27 cellular contexts compared by ENCODE assay signal in the genomic region with DNA sequence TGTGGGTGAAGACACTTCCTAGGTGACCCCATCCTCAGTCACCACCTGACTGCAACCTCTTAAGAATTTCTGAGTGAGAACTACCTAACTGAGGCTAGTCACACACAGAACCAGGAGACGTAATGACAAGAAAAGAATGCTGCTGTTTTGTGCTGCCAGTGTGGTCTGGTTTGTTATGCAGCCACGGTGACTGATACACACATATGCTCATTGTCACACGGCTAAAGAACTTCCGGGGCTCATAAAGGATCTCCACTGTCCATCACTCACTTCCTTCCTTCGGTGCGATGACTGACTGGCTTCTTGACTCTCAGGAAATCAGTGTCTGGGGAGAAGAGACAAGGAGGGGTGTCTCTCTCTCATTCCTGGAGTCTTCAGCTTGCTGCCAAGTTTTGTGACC.
"Had no signal": no experiment of that assay in that cellular context is flagged by ENCODE, and none has a peak within 500 bp of the region (broad histone marks: within the 10 kb centered on the region; RNA-seq: fewer than 3 reads in every experiment).

No MANE protein-coding gene starts in this region.

- H3K4me1 ChIP-seq: left lung, lower lobe of right lung had no signal

- H3K27me3 ChIP-seq: esophagus squamous epithelium, gastrocnemius medialis, heart right ventricle, left lung had no signal

- H3K4me1 Mint-ChIP-seq: mesothelial cell of epicardium, naive B cell had no signal

- DNase-seq: dermis blood vessel endothelial cell; dorsolateral prefrontal cortex; effector CD4-positive, alpha-beta T cell; effector memory CD4-positive, alpha-beta T cell; erythroblast; esophagus squamous epithelium; foreskin fibroblast; foreskin melanocyte; gastrocnemius medialis; glutamatergic neuron; head of caudate nucleus; heart right ventricle; hippocampal formation; left cardiac atrium; left lung; left ventricle myocardium superior; lower lobe of right lung; mesenchymal stem cell; mucosa of descending colon; naive B cell had no signal

- H3K4me3 ChIP-seq: coronary artery, dorsolateral prefrontal cortex, esophagus squamous epithelium, gastrocnemius medialis, heart right ventricle, left lung, lower lobe of right lung, mucosa of descending colon had no signal

- H3K27ac Mint-ChIP-seq: mesothelial cell of epicardium, naive B cell had no signal

- H3K4me3 Mint-ChIP-seq: mesothelial cell of epicardium, naive B cell had no signal

- H3K9me3 ChIP-seq: esophagus squamous epithelium, gastrocnemius medialis, left lung, lower lobe of right lung, mucosa of descending colon had no signal

- ATAC-seq: gastrocnemius medialis, heart right ventricle, left cardiac atrium, left lung, left ventricle myocardium superior, lower lobe of right lung, mucosa of descending colon had no signal

- H3K36me3 Mint-ChIP-seq: mesothelial cell of epicardium, naive B cell had no signal

- H3K36me3 ChIP-seq: esophagus squamous epithelium, gastrocnemius medialis, heart right ventricle, left lung, lower lobe of right lung had no signal

- H3K27ac ChIP-seq: coronary artery, dorsolateral prefrontal cortex, epithelial cell of prostate, gastrocnemius medialis, heart right ventricle, left lung, lower lobe of right lung had no signal

- FAIRE-seq: colon, endometrium, islet of Langerhans, keratinocyte had no signal
